ENCODE assay signal across 21 cellular contexts in the genomic region with DNA sequence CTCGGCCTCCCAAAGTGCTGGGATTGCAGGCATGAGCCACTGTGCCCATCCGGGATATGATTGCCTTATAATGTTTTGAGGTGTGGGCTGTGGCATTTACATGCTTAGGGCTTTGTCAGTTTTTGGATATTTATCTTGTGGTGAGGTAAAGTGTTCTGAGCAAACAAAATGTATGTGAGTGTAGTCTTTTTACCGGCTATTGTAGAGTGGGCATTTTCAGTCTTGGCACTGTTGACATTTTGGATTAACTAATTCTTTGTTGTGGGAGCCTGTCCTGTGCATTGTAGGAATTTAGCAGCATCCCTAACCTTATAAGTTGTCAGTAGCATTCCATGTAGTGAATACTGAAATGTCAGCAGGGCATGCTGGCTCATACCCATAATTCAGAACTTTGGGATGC.
"Had no signal": no experiment of that assay in that cellular context is flagged by ENCODE, and none has a peak within 500 bp of the region (broad histone marks: within the 10 kb centered on the region; RNA-seq: fewer than 3 reads in every experiment).

No MANE protein-coding gene starts in this region.

- H3K9me3 ChIP-seq: SK-N-SH had no signal

- H3K27me3 Mint-ChIP-seq: IgD-negative memory B cell had no signal

- H3K4me3 ChIP-seq: K562 had no signal

- H3K9me3 Mint-ChIP-seq: IgD-negative memory B cell had no signal

- H3K27ac ChIP-seq: KMS-11, RWPE1 had no signal

- H3K4me3 Mint-ChIP-seq: IgD-negative memory B cell had no signal

- DNase-seq: Kasumi-1, NCI-H1092, NCI-H1105 treated with DMSO at 0.1 percent for 48 hours, NCI-H1417 treated with DMSO at 0.1 percent for 48 hours, NCI-H187, NCI-H2029, NCI-H2081 treated with DMSO at 0.1 percent for 48 hours, NCI-H2171, NCI-H226, NCI-H446, NCI-H510A, NCI-H524 treated with DMSO at 0.1 percent for 48 hours, NCI-H69, NCI-H774, SHP77, SK-N-SH had no signal

- ATAC-seq: K562, Panc1 had no signal
